In the genomic region with DNA sequence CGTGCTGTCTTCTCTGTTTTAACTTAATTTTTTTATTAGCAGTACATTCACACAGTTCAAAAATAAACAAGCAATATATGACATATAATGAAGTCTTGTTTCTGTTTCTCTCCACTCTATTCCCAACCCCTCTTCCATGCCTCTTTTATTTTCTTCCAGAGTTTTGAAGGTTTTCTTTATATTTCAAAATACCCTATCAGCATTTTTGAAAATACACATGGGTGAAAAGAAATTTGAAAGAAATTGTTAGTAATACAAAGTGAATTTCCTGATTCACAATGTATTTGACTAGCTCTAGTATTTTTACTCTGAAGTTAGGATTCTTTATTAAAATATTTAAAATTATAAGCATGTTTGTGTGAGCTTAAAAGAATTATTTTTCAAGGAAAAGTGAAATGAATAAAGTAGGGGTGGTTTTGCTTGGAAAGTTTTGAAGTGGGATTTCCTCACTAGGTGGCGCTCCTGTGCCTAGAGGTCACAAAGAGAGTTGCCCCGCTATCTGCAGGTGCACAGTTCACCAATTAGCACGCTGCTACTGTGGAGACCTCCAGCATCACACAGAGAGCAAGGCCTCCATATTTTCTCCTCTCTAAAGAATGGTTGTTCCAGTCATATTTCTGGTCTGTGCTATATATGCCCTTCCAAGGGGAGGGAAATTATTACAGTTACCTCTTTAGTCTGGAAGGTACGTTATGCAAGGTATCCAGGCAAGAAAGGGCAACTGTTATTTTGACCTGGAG, we compare ENCODE assay signal across 7 cellular contexts. TPM values are rescaled to one million over a fixed set of nuclear protein-coding genes. Genes with fewer than 3 reads are reported as not detected.
DNase-seq lines count a peak whose midpoint lies in the region; ATAC-seq, FAIRE-seq and TF ChIP-seq lines count a peak whose summit lies in the region.

No MANE protein-coding gene starts in this region.

- TF ChIP-seq CTCF in GM06990 (IDR thresholded peaks at IDR 0.05; ENCODE audit: insufficient read depth, low read length, poor library complexity, severe bottlenecking): peak; percentile 83
- TF ChIP-seq CTCF in GM23338 (conservative IDR thresholded peaks at IDR 0.05; ENCODE audit: low read depth in 2 of 2): peak; percentile 78 to 87
- peak; percentile 88 for TF ChIP-seq CTCF in chondrocyte (IDR thresholded peaks at IDR 0.05)
- peak in 5 of 7 experiments; percentile 9 to 66 (median 26) for TF ChIP-seq CTCF in stomach (IDR thresholded peaks at IDR 0.05)

- H4K5ac ChIP-seq in mesendoderm (ENCODE audit: low read length): no peak overlapping the region

- no peak overlapping the region for H3K23ac ChIP-seq in mesendoderm (ENCODE audit: low read length)

- H3K79me1 ChIP-seq in mesendoderm (ENCODE audit: low read length): no peaks in the 10 kb centered on the region

- no peak overlapping the region for H3K9ac ChIP-seq in mesendoderm (ENCODE audit: low read length)

- H3K27ac Mint-ChIP-seq in GM23338 (no peak overlapping the region), chondrocyte (ENCODE audit: unreplicated experiment) (no peak overlapping the region)

- H3K27me3 Mint-ChIP-seq in GM23338 (ENCODE audit: insufficient read depth, low read depth, poor library complexity) (no peaks in the 10 kb centered on the region), chondrocyte (ENCODE audit: low read depth) (peaks cover 28% of the 10 kb centered on the region)

- no peak for TF ChIP-seq EP300 in stomach (IDR thresholded peaks at IDR 0.05)

- H2BK5ac ChIP-seq in mesendoderm (ENCODE audit: low read length): no peak overlapping the region

- H3K9me2 ChIP-seq in GM23338 (ENCODE audit: insufficient read depth): no peaks in the 10 kb centered on the region; the same call in 1 of the 2 replicates

- H3K9me3 Mint-ChIP-seq in GM23338: no peaks in the 10 kb centered on the region
- H3K9me3 Mint-ChIP-seq in chondrocyte (ENCODE audit: low read depth): no peaks in the 10 kb centered on the region

- no peaks in the 10 kb centered on the region for H4K20me1 ChIP-seq in GM23338 (replicated peaks; ENCODE audit: insufficient read depth)

- H3K4me2 ChIP-seq in GM23338 (no peak overlapping the region), mesendoderm (ENCODE audit: low read length) (no peak overlapping the region)

- H3K27me3 ChIP-seq in GM06990 (replicated peaks; ENCODE audit: control insufficient read depth, insufficient read depth, low read length) (no peaks in the 10 kb centered on the region; the same call in none of the 2 replicates), GM23338 (ENCODE audit: insufficient read depth) (no peaks in the 10 kb centered on the region), mesendoderm (ENCODE audit: insufficient read depth, low read length, poor library complexity) (no peaks in the 10 kb centered on the region), stomach (peaks cover 0 to 16% (median 0%) of the 10 kb centered on the region in 3 donors)

- no peak overlapping the region for H3K27ac ChIP-seq in GM23338 (ENCODE audit: low read depth)
- no peak overlapping the region for H3K27ac ChIP-seq in mesendoderm (ENCODE audit: low read depth, low read length)
- H3K27ac ChIP-seq in stomach: no peak overlapping the region

- no peak overlapping the region for H3K56ac ChIP-seq in mesendoderm (ENCODE audit: low read length)

- peaks cover 15% of the 10 kb centered on the region for H3K4me1 Mint-ChIP-seq in GM23338
- no peaks in the 10 kb centered on the region for H3K4me1 Mint-ChIP-seq in chondrocyte (ENCODE audit: low read depth)

- H3K4me3 Mint-ChIP-seq in GM23338 (no peak overlapping the region), chondrocyte (ENCODE audit: unreplicated experiment) (no peak overlapping the region)

- no peak overlapping the region for H3K18ac ChIP-seq in mesendoderm (ENCODE audit: low read length)

- no peak overlapping the region for H2AK5ac ChIP-seq in mesendoderm (ENCODE audit: low read length)

- H3K79me2 ChIP-seq in GM23338 (replicated peaks; ENCODE audit: insufficient read depth) (no peaks in the 10 kb centered on the region), mesendoderm (ENCODE audit: control insufficient read depth, insufficient read depth, low read length) (no peaks in the 10 kb centered on the region)

- intact Hi-C loops in stomach (cut with DNase I; ENCODE audit: low total_unique reads): loop anchor here (5.0 kb wide), 1 partner anchor 483 kb away; no protein-coding TSS in a partner anchor

- H3K9me3 ChIP-seq in stomach: no peaks in the 10 kb centered on the region

- peak; percentile 63 for FAIRE-seq in TTC549 (lab: Jason Lieb, UNC)

- H3K4me1 ChIP-seq in GM23338 (ENCODE audit: insufficient read depth) (peaks cover 11% of the 10 kb centered on the region), mesendoderm (ENCODE audit: control insufficient read depth, low read depth, low read length) (no peaks in the 10 kb centered on the region), stomach (no peaks in the 10 kb centered on the region)

- no peaks in the 10 kb centered on the region for H3K36me3 ChIP-seq in GM06990 (ENCODE audit: control insufficient read depth, insufficient read depth, low read length)
- H3K36me3 ChIP-seq in GM23338 (ENCODE audit: insufficient read depth): no peaks in the 10 kb centered on the region
- no peaks in the 10 kb centered on the region for H3K36me3 ChIP-seq in mesendoderm (ENCODE audit: control insufficient read depth, insufficient read depth, low read length)
- H3K36me3 ChIP-seq in stomach: no peaks in the 10 kb centered on the region

- H2BK15ac ChIP-seq in mesendoderm (replicated peaks; ENCODE audit: low read depth): no peak overlapping the region

- WGBS in mesendoderm (ENCODE audit: extremely low coverage, insufficient coverage, low lambda C conversion rate): no CpG with 5 or more reads among the region's 5 CpGs
- 30 to 37% (median 35%) methylated on average over 5 of the region's 5 CpGs for WGBS in stomach, 5 donors

- no peak for DNase-seq in GM06990 (ENCODE audit: extremely low read depth, insufficient read length)
- peak; percentile 94 for DNase-seq in GM23338 (ENCODE audit: low spot score)
- peak; percentile 21 for DNase-seq in NCI-H1048 (lab: John Stamatoyannopoulos, UW)
- no peak for DNase-seq in chondrocyte (ENCODE audit: low spot score)
- peak; percentile 79 for DNase-seq in mesendoderm
- DNase-seq in stomach: peak; percentile 67

- peak; percentile 94 for ATAC-seq in GM23338

- H3K4ac ChIP-seq in mesendoderm (ENCODE audit: low read depth, low read length): no peak overlapping the region

- H2AFZ ChIP-seq in GM23338: no peak overlapping the region

- H3K36me3 Mint-ChIP-seq in GM23338 (ENCODE audit: low read depth) (no peaks in the 10 kb centered on the region), chondrocyte (ENCODE audit: low read depth) (no peaks in the 10 kb centered on the region)

- TF ChIP-seq POLR2A in stomach (IDR thresholded peaks at IDR 0.05): no peak

- H4K8ac ChIP-seq in mesendoderm (ENCODE audit: low read depth, low read length): no peak overlapping the region

- H2BK120ac ChIP-seq in mesendoderm (ENCODE audit: low read depth, low read length): no peak overlapping the region

- H3K4me3 ChIP-seq in GM06990 (replicated peaks; ENCODE audit: low read depth, low read length) (no peak overlapping the region), GM23338 (no peak overlapping the region), mesendoderm (ENCODE audit: low read length) (no peak overlapping the region), stomach (no peak overlapping the region)

- no peaks in the 10 kb centered on the region for H3F3A ChIP-seq in GM23338 (replicated peaks; ENCODE audit: low read depth)

TF ChIP-seq in GM23338, 12 proteins besides CTCF, POLR2A, EP300 and RAD21 (continues in another document):
- TF ChIP-seq, protein P1, sequence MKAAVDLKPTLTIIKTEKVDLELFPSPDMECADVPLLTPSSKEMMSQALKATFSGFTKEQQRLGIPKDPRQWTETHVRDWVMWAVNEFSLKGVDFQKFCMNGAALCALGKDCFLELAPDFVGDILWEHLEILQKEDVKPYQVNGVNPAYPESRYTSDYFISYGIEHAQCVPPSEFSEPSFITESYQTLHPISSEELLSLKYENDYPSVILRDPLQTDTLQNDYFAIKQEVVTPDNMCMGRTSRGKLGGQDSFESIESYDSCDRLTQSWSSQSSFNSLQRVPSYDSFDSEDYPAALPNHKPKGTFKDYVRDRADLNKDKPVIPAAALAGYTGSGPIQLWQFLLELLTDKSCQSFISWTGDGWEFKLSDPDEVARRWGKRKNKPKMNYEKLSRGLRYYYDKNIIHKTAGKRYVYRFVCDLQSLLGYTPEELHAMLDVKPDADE (IDR thresholded peaks at IDR 0.05): no peak
- no peak for TF ChIP-seq EZH2phosphoT487 (IDR thresholded peaks at IDR 0.05; ENCODE audit: unreplicated experiment)
- no peak for TF ChIP-seq CREB1 (CRISPR knock-in tag; IDR thresholded peaks at IDR 0.05; ENCODE audit: low read depth)
- no peak for TF ChIP-seq ZNF331 (CRISPR knock-in tag; IDR thresholded peaks at IDR 0.05; ENCODE audit: low read depth)
- TF ChIP-seq NANOG (IDR thresholded peaks at IDR 0.05; ENCODE audit: borderline replicate concordance): no peak
- no peak for TF ChIP-seq EZH2 (IDR thresholded peaks at IDR 0.05; ENCODE audit: low read depth, unreplicated experiment)
- TF ChIP-seq ZNF114 (CRISPR knock-in tag; IDR thresholded peaks at IDR 0.05): no peak
- no peak for TF ChIP-seq STAT1 (IDR thresholded peaks at IDR 0.05; ENCODE audit: unreplicated experiment)
- no peak for TF ChIP-seq POLR2AphosphoS5 (IDR thresholded peaks at IDR 0.05; ENCODE audit: low read depth)

RNA-seq across cellular contexts. Expression of a gene that starts 37.6 kb away (rescaled TPM):
- total RNA-seq in GM23338 (2014; rRNA removed; shearing (Covaris generic)): 3.5 and 4.7 TPM in 2 replicates
- polyA plus RNA-seq in GM23338 (2016; fragmentation: Nextera tagmentation; extraction: Ambion mirVana) (1.7 and 2.3 TPM in 2 replicates), stomach (10 to 100 TPM in 1 of 3 donors, 1 to 10 TPM in 2; 2.4 to 32.4 (median 3.4) TPM)
- total RNA-seq in chondrocyte (not detected in 3 replicates), stomach (10 to 100 TPM in 1 of 5 donors, 1 to 10 TPM in 3, not detected in 1; 2.9 to 16.8 (median 7.5) TPM)
- 0.03 TPM for polyA plus RNA-seq in mesendoderm (2013, experiment 1 of 2)
- 0.03 TPM for polyA plus RNA-seq in mesendoderm (2013, experiment 2 of 2)

Comparison
In these comparisons a context has a peak if more than half of its experiments do, and no peak if none do; other contexts are left out.
1. DNase-seq: peak in GM23338 (single experiment), NCI-H1048 (single experiment), mesendoderm (single experiment) and stomach (single experiment); none in GM06990 (single experiment) and chondrocyte (single experiment).
2. CTCF ChIP-seq: peak in every context shown above with its lines; median percentile 88 in chondrocyte; 83 in GM06990; 82 in GM23338; 26 in stomach.